Comparison of ENCODE assay signal across 22 cellular contexts in the genomic region with DNA sequence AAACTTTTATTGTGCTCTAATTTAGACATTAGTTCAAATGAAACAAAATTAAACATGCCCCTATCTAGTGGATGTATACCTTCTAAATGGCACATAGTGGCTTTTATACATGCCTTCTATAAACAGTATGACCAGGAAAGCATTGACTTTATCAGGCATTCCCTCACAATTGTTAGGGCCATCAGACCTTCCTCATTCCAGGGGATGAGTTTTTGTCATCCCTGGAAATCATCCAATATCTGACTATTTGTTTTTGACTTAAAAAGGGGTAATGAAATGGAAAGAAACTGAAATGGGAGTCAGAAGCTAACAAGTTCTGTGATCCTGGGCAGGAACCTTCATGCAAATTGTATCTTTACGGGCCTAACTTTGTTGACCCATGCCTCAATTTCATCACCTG. TPM values are rescaled to one million over a fixed set of nuclear protein-coding genes. Genes with fewer than 3 reads are reported as not detected.
DNase-seq lines count a peak whose midpoint lies in the region; ATAC-seq, FAIRE-seq and TF ChIP-seq lines count a peak whose summit lies in the region.
"Had no signal": no experiment of that assay in that cellular context is flagged by ENCODE, and none has a peak within 500 bp of the region (broad histone marks: within the 10 kb centered on the region; RNA-seq: fewer than 3 reads in every experiment).

No MANE protein-coding gene starts in this region.

- H3K27me3 Mint-ChIP-seq in activated T-cell treated with anti-CD3 and anti-CD28 coated beads, Interleukin-2, amount 50 U/mL, for 72 hours (ENCODE audit: low read depth) = no peaks in the 10 kb centered on the region
- no peaks in the 10 kb centered on the region for H3K27me3 Mint-ChIP-seq in activated T-helper 17 cell treated with anti-CD3 and anti-CD28 coated beads, Interleukin-2, amount 50 U/mL, for 72 hours
- no peaks in the 10 kb centered on the region for H3K27me3 Mint-ChIP-seq in naive thymus-derived CD4-positive, alpha-beta T cell
- H3K27me3 Mint-ChIP-seq: IgD-negative memory B cell had no signal

- ATAC-seq in activated T-cell treated with anti-CD3 and anti-CD28 coated beads, Interleukin-2, amount 50 U/mL, for 72 hours (replicated peaks in 1 of 2) = no peak
- no peak for ATAC-seq in activated T-helper 17 cell treated with anti-CD3 and anti-CD28 coated beads, Interleukin-2, amount 50 U/mL, for 72 hours (replicated peaks)
- no peak for ATAC-seq in naive thymus-derived CD4-positive, alpha-beta T cell
- ATAC-seq: A549, SK-N-SH treated with all-trans-retinoic acid at 6 μM for 48 hours had no signal

- peaks cover 10 to 19% of the 10 kb centered on the region in 2 donors for H3K4me1 ChIP-seq in naive thymus-derived CD4-positive, alpha-beta T cell (ENCODE audit: control insufficient read depth in 2 of 2, insufficient read depth in 2 of 2, low read length in 2 of 2)

- CTCF ChIA-PET in naive thymus-derived CD4-positive, alpha-beta T cell (lab: Charles Lee) = interaction anchor here (1.9 kb wide), 1 partner anchor 12 kb away, joined by 6 read pairs; no protein-coding TSS in a partner anchor

- no peak for DNase-seq in activated T-cell treated with anti-CD3 and anti-CD28 coated beads, Interleukin-2, amount 50 U/mL, for 72 hours
- DNase-seq in activated T-cell treated with anti-CD3 and anti-CD28 coated beads for 4 hours = no peak
- no peak for DNase-seq in H54 (ENCODE audit: insufficient read length, low spot score)
- DNase-seq in naive thymus-derived CD4-positive, alpha-beta T cell = no peak
- DNase-seq in GM19240 (ENCODE audit: insufficient read length, low spot score) = no peak
- no peak for DNase-seq in DMS 273 treated with DMSO at 0.1 percent for 48 hours (lab: John Stamatoyannopoulos, UW)
- DNase-seq in MG63 = no peak
- DNase-seq: H9, Karpas-422, MM.1S, NCI-H1105, NCI-H1694, NCI-H510A, NCI-H774, SIG-M5 had no signal

- H3K4me1 Mint-ChIP-seq in activated T-cell treated with anti-CD3 and anti-CD28 coated beads, Interleukin-2, amount 50 U/mL, for 72 hours (ENCODE audit: low read depth) = peaks cover 48% of the 10 kb centered on the region
- H3K4me1 Mint-ChIP-seq in activated T-helper 17 cell treated with anti-CD3 and anti-CD28 coated beads, Interleukin-2, amount 50 U/mL, for 72 hours = peaks cover 31% of the 10 kb centered on the region
- H3K4me1 Mint-ChIP-seq in naive thymus-derived CD4-positive, alpha-beta T cell = peaks cover 7 to 48% (median 35%) of the 10 kb centered on the region in 7 donors
- H3K4me1 Mint-ChIP-seq: IgD-negative memory B cell had no signal

- intact Hi-C loops in naive thymus-derived CD4-positive, alpha-beta T cell (cut with micrococcal nuclease) = loop anchor here in 1 of 2 donors (2.0 kb wide), 1 partner anchor 14 kb away; no protein-coding TSS in a partner anchor

- H3K27ac ChIP-seq in naive thymus-derived CD4-positive, alpha-beta T cell (ENCODE audit: low read depth, low read length) = no peak overlapping the region
- H3K27ac ChIP-seq: A549, RWPE1 had no signal

- peaks cover 15 to 50% of the 10 kb centered on the region in 2 donors for H3K36me3 Mint-ChIP-seq in activated T-cell treated with anti-CD3 and anti-CD28 coated beads, Interleukin-2, amount 50 U/mL, for 72 hours (ENCODE audit: insufficient read depth in 2 of 2)
- peaks cover 80% of the 10 kb centered on the region for H3K36me3 Mint-ChIP-seq in activated T-helper 17 cell treated with anti-CD3 and anti-CD28 coated beads, Interleukin-2, amount 50 U/mL, for 72 hours (ENCODE audit: low read depth)
- H3K36me3 Mint-ChIP-seq in naive thymus-derived CD4-positive, alpha-beta T cell = peaks cover under 1 to 23% (median 18%) of the 10 kb centered on the region in 5 donors

- TF ChIP-seq POLR2A in H54 (IDR thresholded peaks at IDR 0.05; ENCODE audit: low read depth, low read length) = no peak

- no peak overlapping the region for H3K4me3 Mint-ChIP-seq in activated T-cell treated with anti-CD3 and anti-CD28 coated beads, Interleukin-2, amount 50 U/mL, for 72 hours
- no peak overlapping the region for H3K4me3 Mint-ChIP-seq in activated T-helper 17 cell treated with anti-CD3 and anti-CD28 coated beads, Interleukin-2, amount 50 U/mL, for 72 hours
- H3K4me3 Mint-ChIP-seq in naive thymus-derived CD4-positive, alpha-beta T cell = no peak overlapping the region
- H3K4me3 Mint-ChIP-seq: H9, IgD-negative memory B cell had no signal

- H3K9me3 Mint-ChIP-seq in activated T-cell treated with anti-CD3 and anti-CD28 coated beads, Interleukin-2, amount 50 U/mL, for 72 hours = peaks cover under 1 to 2% of the 10 kb centered on the region in 2 donors
- H3K9me3 Mint-ChIP-seq in activated T-helper 17 cell treated with anti-CD3 and anti-CD28 coated beads, Interleukin-2, amount 50 U/mL, for 72 hours = no peaks in the 10 kb centered on the region
- H3K9me3 Mint-ChIP-seq in naive thymus-derived CD4-positive, alpha-beta T cell = peaks cover 0 to 2% (median 0%) of the 10 kb centered on the region in 11 donors

- no peak overlapping the region for H3K4me3 ChIP-seq in naive thymus-derived CD4-positive, alpha-beta T cell (ENCODE audit: low read length)
- H3K4me3 ChIP-seq in MG63 = no peak overlapping the region
- H3K4me3 ChIP-seq: A549 had no signal

- H3K36me3 ChIP-seq in naive thymus-derived CD4-positive, alpha-beta T cell (ENCODE audit: control insufficient read depth in 2 of 3, insufficient read depth in 3 of 3, low read length in 3 of 3) = no peaks in the 10 kb centered on the region
- no peaks in the 10 kb centered on the region for H3K36me3 ChIP-seq in MG63

- H3K9me3 ChIP-seq in naive thymus-derived CD4-positive, alpha-beta T cell (ENCODE audit: control insufficient read depth in 2 of 3, low read length in 3 of 3) = no peaks in the 10 kb centered on the region
- no peaks in the 10 kb centered on the region for H3K9me3 ChIP-seq in MG63
- H3K9me3 ChIP-seq: A549 had no signal

- H3K27me3 ChIP-seq in naive thymus-derived CD4-positive, alpha-beta T cell (ENCODE audit: control insufficient read depth in 2 of 2, insufficient read depth in 2 of 2, low read length in 2 of 2) = no peaks in the 10 kb centered on the region
- peaks cover 5% of the 10 kb centered on the region; the same call in 1 of the 2 replicates for H3K27me3 ChIP-seq in MG63

- FAIRE-seq in H54 (lab: Jason Lieb, UNC) = peak; percentile 45
- FAIRE-seq: A549, G401.6, HTR-8/SVneo had no signal

- H3K27ac Mint-ChIP-seq in activated T-cell treated with anti-CD3 and anti-CD28 coated beads, Interleukin-2, amount 50 U/mL, for 72 hours = peak overlapping the region; percentile 76
- peak overlapping the region; percentile 46 for H3K27ac Mint-ChIP-seq in activated T-helper 17 cell treated with anti-CD3 and anti-CD28 coated beads, Interleukin-2, amount 50 U/mL, for 72 hours
- H3K27ac Mint-ChIP-seq in naive thymus-derived CD4-positive, alpha-beta T cell = peak overlapping the region in 5 of 9 donors; percentile 21 to 77 (median 68)
- H3K27ac Mint-ChIP-seq: H9, IgD-negative memory B cell had no signal

- POLR2A ChIA-PET in naive thymus-derived CD4-positive, alpha-beta T cell (lab: Charles Lee) = interaction anchor here (1.0 to 2.1 kb wide), 2 partner anchors 40 kb away, joined by 3 to 10 read pairs; no protein-coding TSS in a partner anchor

RNA-seq across cellular contexts. Expression of a gene that starts 58.0 kb away (rescaled TPM):
- total RNA-seq in activated T-cell treated with anti-CD3 and anti-CD28 coated beads, Interleukin-2, amount 50 U/mL, for 72 hours = 100 to 1,000 TPM; 154 to 180 TPM
- total RNA-seq in activated T-helper 17 cell treated with anti-CD3 and anti-CD28 coated beads, Interleukin-2, amount 50 U/mL, for 72 hours = 10 to 100 TPM; 36.9 to 91.6 TPM
- total RNA-seq in naive thymus-derived CD4-positive, alpha-beta T cell = 100 to 1,000 TPM in 4 of 5 experiments, 10 to 100 TPM in 1; 75.8 to 156 (median 143) TPM
- polyA plus RNA-seq in naive thymus-derived CD4-positive, alpha-beta T cell = 1 to 10 TPM; 2.4 to 2.7 TPM
- not detected in 2 replicates for total RNA-seq in MG63 (2014; rRNA removed; shearing (Covaris generic); ENCODE audit: low replicate concordance)

Comparison
In these comparisons a context has a peak if more than half of its experiments do, and no peak if none do; other contexts are left out.
1. RNA of a gene that starts 58.0 kb away (total RNA-seq): 154 to 180 TPM in activated T-cell treated with anti-CD3 and anti-CD28 coated beads, Interleukin-2, amount 50 U/mL, for 72 hours, 75.8 to 156 TPM in naive thymus-derived CD4-positive, alpha-beta T cell and 36.9 to 91.6 TPM in activated T-helper 17 cell treated with anti-CD3 and anti-CD28 coated beads, Interleukin-2, amount 50 U/mL, for 72 hours; not detected in MG63; every median in the first group is over 10 times any median in the second.
2. Peak in every context shown above with its lines, with median percentiles within 50 percentile points of each other: H3K27ac Mint-ChIP-seq.